Comparison of ENCODE assay signal across 1 cellular context in genomic region chr14:65433157-65433556, GRCh38.
TF ChIP-seq lines count a peak whose summit lies in the region.

No MANE protein-coding gene starts in this region.

TF ChIP-seq in GM12878, 131 proteins besides CTCF, POLR2A, EP300 and RAD21:
- TF ChIP-seq ZNF592 (IDR thresholded peaks at IDR 0.05) (no peak), ATF2 (IDR thresholded peaks at IDR 0.05; ENCODE audit: low read length) (0 out of 2 replicates have a peak, but pooled peaks have one; percentile 15), NFIC (IDR thresholded peaks at IDR 0.05; ENCODE audit: low read depth, low read length) (no peak), DPF2 (IDR thresholded peaks at IDR 0.05) (no peak), MAX (IDR thresholded peaks at IDR 0.05; ENCODE audit: low read depth, low read length) (no peak)
